Comparison of ENCODE assay signal across 12 cellular contexts in genomic region chr3:70849911-70850699, GRCh38.
DNase-seq lines count a peak whose midpoint lies in the region; ATAC-seq, FAIRE-seq and TF ChIP-seq lines count a peak whose summit lies in the region.
"Had no signal": no experiment of that assay in that cellular context is flagged by ENCODE, and none has a peak within 500 bp of the region (broad histone marks: within the 10 kb centered on the region; RNA-seq: fewer than 3 reads in every experiment).

No MANE protein-coding gene starts in this region.

- 69% methylated on average over 6 of the region's 6 CpGs for WGBS in liver
- WGBS in HepG2 (ENCODE audit: low lambda C conversion rate): 30% methylated on average over 6 of the region's 6 CpGs

- H3K4me1 ChIP-seq in liver (ENCODE audit: control insufficient read depth in 4 of 4, insufficient read depth in 4 of 4, low read length in 3 of 4) (no peaks in the 10 kb centered on the region), HepG2 (ENCODE audit: insufficient read depth, low read length) (no peaks in the 10 kb centered on the region)

- H3K4me2 ChIP-seq in HepG2 (ENCODE audit: low read depth, low read length): no peak overlapping the region

- H3K4me3 ChIP-seq in liver (ENCODE audit: low read depth in 1 of 3, low read length in 3 of 3) (no peak overlapping the region), HepG2 (replicated peaks in 1 of 3; ENCODE audit: insufficient read depth in 1 of 3, low read depth in 2 of 3, low read length in 3 of 3) (no peak overlapping the region), brain microvascular endothelial cell (ENCODE audit: low read depth, low read length) (no peak overlapping the region)

- FAIRE-seq in HepG2 (lab: Jason Lieb, UNC) (no peak), frontal cortex (lab: Jason Lieb, UNC) (no peak)

- ATAC-seq in HepG2: no peak
- no peak for ATAC-seq in HG02938 (IDR thresholded peaks at IDR 0.05; ENCODE audit: unreplicated experiment)
- no peak for ATAC-seq in GM18867 (IDR thresholded peaks at IDR 0.05; ENCODE audit: unreplicated experiment)

- in situ Hi-C loops in HepG2 (cut with HindIII; ENCODE audit: extremely low pct_ligation_motif_present, low pct_unique_long_range_greater_than_20kb) (no loop called here), brain microvascular endothelial cell (cut with HindIII; ENCODE audit: low pct_ligation_motif_present, low sequenced_read_pairs) (no loop called here)

- DNase-seq in HepG2 (ENCODE audit: low spot score) (no peak), brain microvascular endothelial cell (peak; percentile 92), kidney tubule cell (ENCODE audit: low spot score) (peak; percentile 89), frontal cortex (ENCODE audit: low spot score in 2 of 2) (no peak), DMS 273 treated with DMSO at 0.1 percent for 48 hours (lab: John Stamatoyannopoulos, UW) (no peak)
- DNase-seq: activated CD8-positive, alpha-beta memory T cell treated with anti-CD3 and anti-CD28 coated beads for 24 hours; CD4-positive, CD25-positive, alpha-beta regulatory T cell; effector memory CD4-positive, alpha-beta T cell; posterior cingulate gyrus had no signal

- no peaks in the 10 kb centered on the region for H3K79me2 ChIP-seq in HepG2 (ENCODE audit: insufficient read depth, low read length)

- H3K27ac ChIP-seq in liver (ENCODE audit: low read depth in 1 of 2, low read length in 2 of 2) (no peak overlapping the region), HepG2 (ENCODE audit: extremely low read length, insufficient read depth, low read length) (no peak overlapping the region), brain microvascular endothelial cell (peak overlapping the region; percentile 67)

- H2AFZ ChIP-seq in HepG2 (ENCODE audit: low read length): no peak overlapping the region

- no peaks in the 10 kb centered on the region for H3K9me3 ChIP-seq in liver (ENCODE audit: control insufficient read depth in 4 of 4, low read length in 3 of 4)
- H3K9me3 ChIP-seq in HepG2 (ENCODE audit: low read length): no peaks in the 10 kb centered on the region

- H4K20me1 ChIP-seq in HepG2 (ENCODE audit: insufficient read depth, low read length): no peaks in the 10 kb centered on the region

- POLR2A ChIA-PET in HepG2 (lab: Yijun Ruan, JAX): no interaction called here

- no peak for TF ChIP-seq POLR2A in HepG2 (IDR thresholded peaks at IDR 0.05; ENCODE audit: insufficient read depth in 1 of 2, low read depth in 2 of 2, low read length in 2 of 2)

- H3K36me3 ChIP-seq in liver (ENCODE audit: control insufficient read depth in 4 of 4, insufficient read depth in 3 of 4, low read depth in 1 of 4, low read length in 3 of 4) (no peaks in the 10 kb centered on the region), HepG2 (replicated peaks in 1 of 2; ENCODE audit: control insufficient read depth in 1 of 2, insufficient read depth in 2 of 2, low read length in 2 of 2) (no peaks in the 10 kb centered on the region), brain microvascular endothelial cell (replicated peaks) (no peaks in the 10 kb centered on the region)

- CTCF ChIA-PET in HepG2 (lab: Yijun Ruan, JAX; ENCODE audit: low intra/inter-chr PET ratio, low total read pairs): no interaction called here

- TF ChIP-seq RAD21 in liver (IDR thresholded peaks at IDR 0.05): no peak
- no peak for TF ChIP-seq RAD21 in HepG2 (CRISPR knock-in tag; IDR thresholded peaks at IDR 0.05)

- intact Hi-C loops in HepG2 (cut with micrococcal nuclease; ENCODE audit: unreplicated experiment): no loop called here

- TF ChIP-seq CTCF in liver (IDR thresholded peaks at IDR 0.05; ENCODE audit: low read depth, low read length, missing input control) (no peak), HepG2 (CRISPR knock-in tag; IDR thresholded peaks at IDR 0.05) (no peak), brain microvascular endothelial cell (IDR thresholded peaks at IDR 0.05; ENCODE audit: low read depth, low read length, missing control alignments) (no peak)

- no peaks in the 10 kb centered on the region for H3K27me3 ChIP-seq in liver (ENCODE audit: control insufficient read depth in 4 of 4, insufficient read depth in 4 of 4, low read length in 3 of 4)
- peaks cover 0 to 15% of the 10 kb centered on the region in 2 experiments; a peak in 4 of 5 replicates for H3K27me3 ChIP-seq in HepG2 (ENCODE audit: control insufficient read depth in 1 of 2, insufficient read depth in 2 of 2, low read length in 2 of 2)
- H3K27me3 ChIP-seq in brain microvascular endothelial cell (replicated peaks): no peaks in the 10 kb centered on the region

- no TSS peak for BruUV-seq in HepG2 (replicated peaks; lab: Mats Ljungman, UMichigan)

- H3K9ac ChIP-seq in liver (ENCODE audit: low read depth in 1 of 2, low read length in 2 of 2) (no peak overlapping the region), HepG2 (ENCODE audit: insufficient read depth, low read depth, low read length) (no peak overlapping the region)

- TF ChIP-seq EP300 in HepG2 (IDR thresholded peaks at IDR 0.05; ENCODE audit: low read depth in 2 of 2, low read length in 2 of 2) (no peak), HepG2 (CRISPR knock-in tag; IDR thresholded peaks at IDR 0.05; ENCODE audit: borderline replicate concordance) (no peak)

TF ChIP-seq in liver, 16 proteins besides CTCF, POLR2A, EP300 and RAD21:
- no peak for TF ChIP-seq HNF4G (IDR thresholded peaks at IDR 0.05)
- TF ChIP-seq JUND (IDR thresholded peaks at IDR 0.05): peak; percentile 52 to 61
- TF ChIP-seq TAF1 (conservative IDR thresholded peaks at IDR 0.05): no peak
- peak; percentile 64 to 69 for TF ChIP-seq RXRA (IDR thresholded peaks at IDR 0.05)

TF ChIP-seq in HepG2, 621 proteins besides CTCF, POLR2A, EP300 and RAD21 (continues in another document):
- TF ChIP-seq USF2 (IDR thresholded peaks at IDR 0.05; ENCODE audit: low read depth, low read length) (no peak), USF2 (CRISPR knock-in tag; IDR thresholded peaks at IDR 0.05; ENCODE audit: borderline replicate concordance) (no peak), ZNF383 (CRISPR knock-in tag; IDR thresholded peaks at IDR 0.05; ENCODE audit: borderline replicate concordance) (no peak), ZNF530 (CRISPR knock-in tag; IDR thresholded peaks at IDR 0.05; ENCODE audit: low read depth) (no peak), ZNF605 (CRISPR knock-in tag; IDR thresholded peaks at IDR 0.05) (no peak), SMARCE1 (IDR thresholded peaks at IDR 0.05; ENCODE audit: borderline replicate concordance) (no peak), CENPBD1 (CRISPR knock-in tag; IDR thresholded peaks at IDR 0.05; ENCODE audit: borderline replicate concordance, low read depth) (no peak), PHB2 (IDR thresholded peaks at IDR 0.05; ENCODE audit: partially characterized antibody) (no peak), BRCA1 (CRISPR knock-in tag; IDR thresholded peaks at IDR 0.05) (no peak), ZNF850 (CRISPR knock-in tag; conservative IDR thresholded peaks at IDR 0.05) (no peak), ZNF576 (CRISPR knock-in tag; IDR thresholded peaks at IDR 0.05) (no peak), FOXK1 (CRISPR knock-in tag; IDR thresholded peaks at IDR 0.05; ENCODE audit: borderline replicate concordance, low read depth) (no peak), ZBTB37 (CRISPR knock-in tag; IDR thresholded peaks at IDR 0.05) (no peak), NFIC (IDR thresholded peaks at IDR 0.05; ENCODE audit: low read length) (no peak), HDAC1 (CRISPR knock-in tag; IDR thresholded peaks at IDR 0.05) (no peak), ZNF792 (CRISPR knock-in tag; IDR thresholded peaks at IDR 0.05) (no peak), RFX1 (IDR thresholded peaks at IDR 0.05) (no peak), SOX5 (CRISPR knock-in tag; IDR thresholded peaks at IDR 0.05; ENCODE audit: borderline replicate concordance) (no peak), RBAK (CRISPR knock-in tag; IDR thresholded peaks at IDR 0.05) (no peak)

Comparison
In these comparisons a context has a peak if more than half of its experiments do, and no peak if none do; other contexts are left out.
1. DNase-seq: peak in brain microvascular endothelial cell (single experiment) and kidney tubule cell (single experiment); none in HepG2 (single experiment), frontal cortex (0 of 2) and DMS 273 treated with DMSO at 0.1 percent for 48 hours (single experiment).